In the genomic region with DNA sequence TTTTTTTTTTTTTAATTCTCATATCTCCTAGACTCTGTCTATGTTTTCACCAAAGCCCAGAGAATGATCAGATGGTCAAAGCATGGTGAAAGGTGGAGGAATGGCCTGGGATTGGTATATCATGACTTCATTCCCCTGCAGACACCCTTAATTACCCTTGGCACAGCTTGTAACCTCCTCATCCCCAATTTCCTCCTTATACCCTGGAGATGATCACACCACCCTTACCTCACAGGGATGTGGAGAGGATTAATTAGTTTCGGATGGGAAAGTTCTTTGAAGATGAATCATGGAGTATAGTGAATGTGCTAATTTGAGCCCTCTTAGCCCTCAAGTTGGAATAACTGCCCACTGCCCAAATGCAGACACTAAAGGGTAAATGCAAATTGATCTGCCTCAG, we compare ENCODE assay signal across 21 cellular contexts.
A peak's percentile ranks its signal among the peaks of the same experiment; 100 is the strongest.
DNase-seq lines count a peak whose midpoint lies in the region; ATAC-seq and TF ChIP-seq lines count a peak whose summit lies in the region.
"Had no signal": no experiment of that assay in that cellular context is flagged by ENCODE, and none has a peak within 500 bp of the region (broad histone marks: within the 10 kb centered on the region; RNA-seq: fewer than 3 reads in every experiment).

No MANE protein-coding gene starts in this region.

- intact Hi-C loops in aorta (cut with DNase I): no loop called here

- H3K4me3 ChIP-seq in HEK293 (ENCODE audit: low read depth, low read length) (no peak overlapping the region), retinal pigment epithelial cell (ENCODE audit: low read length) (no peak overlapping the region), aorta (ENCODE audit: low read length in 2 of 2) (no peak overlapping the region)

- no peak overlapping the region for H3K4me3 Mint-ChIP-seq in activated T-cell treated with anti-CD3 and anti-CD28 coated beads, Interleukin-2, amount 50 U/mL, for 4 hours
- H3K4me3 Mint-ChIP-seq: CD4-positive, alpha-beta T cell; T-cell had no signal

- no peak for TF ChIP-seq CTCF in HEK293 (tag by site-specific recombination; IDR thresholded peaks at IDR 0.05)
- no peak for TF ChIP-seq CTCF in retinal pigment epithelial cell (conservative IDR thresholded peaks at IDR 0.05; ENCODE audit: low read depth, low read length)

- no peaks in the 10 kb centered on the region for H3K36me3 Mint-ChIP-seq in activated T-cell treated with anti-CD3 and anti-CD28 coated beads, Interleukin-2, amount 50 U/mL, for 4 hours (ENCODE audit: insufficient read depth)
- H3K36me3 Mint-ChIP-seq: T-cell had no signal

- WGBS in aorta, 2 donors: 82 to 96% methylated on average over 1 of the region's 1 CpG

- no peaks in the 10 kb centered on the region for H3K4me1 Mint-ChIP-seq in activated T-cell treated with anti-CD3 and anti-CD28 coated beads, Interleukin-2, amount 50 U/mL, for 4 hours (ENCODE audit: low read depth)
- H3K4me1 Mint-ChIP-seq: T-cell had no signal

- peaks cover 0 to 2% of the 10 kb centered on the region in 2 donors for H3K27me3 ChIP-seq in aorta (ENCODE audit: control insufficient read depth in 1 of 2, insufficient read depth in 2 of 2, low read length in 1 of 2)

- H3K36me3 ChIP-seq in HEK293 (ENCODE audit: control insufficient read depth in 2 of 2, insufficient read depth in 1 of 2, low read length in 2 of 2) (no peaks in the 10 kb centered on the region), aorta (ENCODE audit: control insufficient read depth in 1 of 2, insufficient read depth in 2 of 2, low read length in 1 of 2) (no peaks in the 10 kb centered on the region)

- H3K4me1 ChIP-seq in HEK293 (ENCODE audit: control insufficient read depth, insufficient read depth, low read length) (no peaks in the 10 kb centered on the region), aorta (ENCODE audit: control insufficient read depth in 1 of 2, insufficient read depth in 2 of 2, low read length in 2 of 2) (no peaks in the 10 kb centered on the region)

- H3K9me3 ChIP-seq in HEK293 (ENCODE audit: control insufficient read depth, insufficient read depth, low read depth, low read length) (no peaks in the 10 kb centered on the region), aorta (ENCODE audit: control insufficient read depth, low read length) (no peaks in the 10 kb centered on the region)

- H3K27ac ChIP-seq in HEK293 (ENCODE audit: extremely low read depth, low read depth, low read length) (no peak overlapping the region), aorta (ENCODE audit: low read depth in 1 of 2, low read length in 2 of 2) (no peak overlapping the region)
- H3K27ac ChIP-seq: RWPE1 had no signal

- POLR2A ChIA-PET in HEK293 (lab: Yijun Ruan, JAX): no interaction called here

- CTCF ChIA-PET in HEK293 (lab: Yijun Ruan, JAX): no interaction called here

- peak; percentile 51 for DNase-seq in EH (ENCODE audit: low read depth)
- peak; percentile 45 for DNase-seq in retinal pigment epithelial cell (ENCODE audit: low read depth)
- DNase-seq in activated T-cell treated with anti-CD3 and anti-CD28 coated beads, Interleukin-2, amount 50 U/mL, for 4 hours: no peak
- no peak for DNase-seq in aorta
- DNase-seq in NCI-H2227 (lab: John Stamatoyannopoulos, UW; ENCODE audit: unreplicated experiment): no peak
- DNase-seq in COR-L47 (lab: John Stamatoyannopoulos, UW): no peak
- DNase-seq: Calu3; CD4-positive, alpha-beta T cell; DMS53; HCEC 1CT; NCI-H1417; NCI-H187; NCI-H226; NCI-H524 treated with DMSO at 0.1 percent for 48 hours; PC-3; SIG-M5; T-cell had no signal

- ATAC-seq in esophagus mucosa: peak; percentile 62
- no peak for ATAC-seq in activated T-cell treated with anti-CD3 and anti-CD28 coated beads, Interleukin-2, amount 50 U/mL, for 4 hours
- no peak for ATAC-seq in aorta (ENCODE audit: low FRiP score)
- ATAC-seq: PC-3, SK-N-SH treated with all-trans-retinoic acid at 6 μM for 48 hours, T-cell had no signal

- no peaks in the 10 kb centered on the region for H3K9me3 Mint-ChIP-seq in activated T-cell treated with anti-CD3 and anti-CD28 coated beads, Interleukin-2, amount 50 U/mL, for 4 hours
- H3K9me3 Mint-ChIP-seq: CD4-positive, alpha-beta T cell; T-cell had no signal

- H3K27me3 Mint-ChIP-seq in activated T-cell treated with anti-CD3 and anti-CD28 coated beads, Interleukin-2, amount 50 U/mL, for 4 hours (ENCODE audit: low read depth): no peaks in the 10 kb centered on the region
- H3K27me3 Mint-ChIP-seq: CD4-positive, alpha-beta T cell; T-cell had no signal

TF ChIP-seq in HEK293, 187 proteins besides CTCF, POLR2A, EP300 and RAD21:
- TF ChIP-seq, protein P1, sequence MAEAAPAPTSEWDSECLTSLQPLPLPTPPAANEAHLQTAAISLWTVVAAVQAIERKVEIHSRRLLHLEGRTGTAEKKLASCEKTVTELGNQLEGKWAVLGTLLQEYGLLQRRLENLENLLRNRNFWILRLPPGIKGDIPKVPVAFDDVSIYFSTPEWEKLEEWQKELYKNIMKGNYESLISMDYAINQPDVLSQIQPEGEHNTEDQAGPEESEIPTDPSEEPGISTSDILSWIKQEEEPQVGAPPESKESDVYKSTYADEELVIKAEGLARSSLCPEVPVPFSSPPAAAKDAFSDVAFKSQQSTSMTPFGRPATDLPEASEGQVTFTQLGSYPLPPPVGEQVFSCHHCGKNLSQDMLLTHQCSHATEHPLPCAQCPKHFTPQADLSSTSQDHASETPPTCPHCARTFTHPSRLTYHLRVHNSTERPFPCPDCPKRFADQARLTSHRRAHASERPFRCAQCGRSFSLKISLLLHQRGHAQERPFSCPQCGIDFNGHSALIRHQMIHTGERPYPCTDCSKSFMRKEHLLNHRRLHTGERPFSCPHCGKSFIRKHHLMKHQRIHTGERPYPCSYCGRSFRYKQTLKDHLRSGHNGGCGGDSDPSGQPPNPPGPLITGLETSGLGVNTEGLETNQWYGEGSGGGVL (tag by site-specific recombination; IDR thresholded peaks at IDR 0.05): 0 out of 2 replicates have a peak, but pooled peaks have one; percentile 21
- TF ChIP-seq ZNF580 (tag by site-specific recombination; IDR thresholded peaks at IDR 0.05) (no peak), ZNF785 (tag by site-specific recombination; IDR thresholded peaks at IDR 0.05) (no peak), ZNF629 (tag by site-specific recombination; IDR thresholded peaks at IDR 0.05) (peak; percentile 53; the same call in 1 of the 2 replicates), GLIS1 (tag by site-specific recombination; IDR thresholded peaks at IDR 0.05) (no peak), ZNF776 (tag by site-specific recombination; IDR thresholded peaks at IDR 0.05; ENCODE audit: borderline replicate concordance) (no peak), ZBTB21 (tag by site-specific recombination; IDR thresholded peaks at IDR 0.05) (peak; percentile 38; the same call in 1 of the 2 replicates), SP7 (tag by site-specific recombination; IDR thresholded peaks at IDR 0.05) (peak; percentile 78), ZNF843 (tag by site-specific recombination; IDR thresholded peaks at IDR 0.05) (no peak), SP3 (tag by site-specific recombination; IDR thresholded peaks at IDR 0.05) (no peak)

Comparison
In these comparisons a context has a peak if more than half of its experiments do, and no peak if none do; other contexts are left out.
1. DNase-seq: peak in EH (single experiment) and retinal pigment epithelial cell (single experiment); none in activated T-cell treated with anti-CD3 and anti-CD28 coated beads, Interleukin-2, amount 50 U/mL, for 4 hours (single experiment), aorta (0 of 2), NCI-H2227 (single experiment) and COR-L47 (single experiment).